20 cellular contexts compared by ENCODE assay signal in genomic region chrX:65837875-65838549, GRCh38.
"Had no signal": no experiment of that assay in that cellular context is flagged by ENCODE, and none has a peak within 500 bp of the region (broad histone marks: within the 10 kb centered on the region; RNA-seq: fewer than 3 reads in every experiment).

No MANE protein-coding gene starts in this region.

- H3K36me3 ChIP-seq: ascending aorta, pancreas, right lobe of liver, vagina had no signal

- H3K27ac Mint-ChIP-seq: activated CD4-positive, alpha-beta T cell treated with anti-CD3 and anti-CD28 coated beads, Interleukin-2, amount 10 ng/mL, durations not matched to agents 24 days and 14 days; activated naive CD4-positive, alpha-beta T cell treated with anti-CD3 and anti-CD28 coated beads for 36 hours; natural killer cell; stimulated activated naive CD8-positive, alpha-beta T cell treated with anti-CD3 and anti-CD28 coated beads, Interleukin-15, Interleukin-2, amounts not matched to agents 100 ng/mL and 50 ng/mL, for 24 hours had no signal

- H3K27me3 Mint-ChIP-seq: stimulated activated naive CD8-positive, alpha-beta T cell treated with anti-CD3 and anti-CD28 coated beads, Interleukin-15, Interleukin-2, amounts not matched to agents 100 ng/mL and 50 ng/mL, for 24 hours had no signal

- H3K27ac ChIP-seq: ascending aorta, foreskin keratinocyte, pancreas, right lobe of liver, vagina had no signal

- H3K4me3 Mint-ChIP-seq: activated CD4-positive, alpha-beta T cell treated with anti-CD3 and anti-CD28 coated beads, Interleukin-2, amount 10 ng/mL, durations not matched to agents 24 days and 14 days; activated naive CD4-positive, alpha-beta T cell treated with anti-CD3 and anti-CD28 coated beads for 36 hours; activated T-cell treated with anti-CD3 and anti-CD28 coated beads, Interleukin-2, amount 50 U/mL, for 4 hours; natural killer cell; stimulated activated naive CD8-positive, alpha-beta T cell treated with anti-CD3 and anti-CD28 coated beads, Interleukin-15, Interleukin-2, amounts not matched to agents 100 ng/mL and 50 ng/mL, for 24 hours had no signal

- ATAC-seq: activated T-cell treated with anti-CD3 and anti-CD28 coated beads, Interleukin-2, amount 50 U/mL, for 4 hours; foreskin keratinocyte; natural killer cell; pancreas had no signal

- H3K9me3 ChIP-seq: pancreas, right lobe of liver, vagina had no signal

- H3K9me3 Mint-ChIP-seq: activated CD4-positive, alpha-beta T cell treated with anti-CD3 and anti-CD28 coated beads, Interleukin-2, amount 10 ng/mL, durations not matched to agents 24 days and 14 days; activated naive CD4-positive, alpha-beta T cell treated with anti-CD3 and anti-CD28 coated beads for 36 hours; activated T-cell treated with anti-CD3 and anti-CD28 coated beads, Interleukin-2, amount 50 U/mL, for 4 hours; natural killer cell; stimulated activated naive CD8-positive, alpha-beta T cell treated with anti-CD3 and anti-CD28 coated beads, Interleukin-15, Interleukin-2, amounts not matched to agents 100 ng/mL and 50 ng/mL, for 24 hours had no signal

- DNase-seq: activated CD4-positive, alpha-beta T cell treated with anti-CD3 and anti-CD28 coated beads, Interleukin-2, amount 10 ng/mL, durations not matched to agents 24 days and 14 days; activated CD8-positive, alpha-beta memory T cell treated with anti-CD3 and anti-CD28 coated beads, Interleukin-2, amount 50 U/mL, for 4 hours; activated naive CD4-positive, alpha-beta T cell treated with anti-CD3 and anti-CD28 coated beads for 36 hours; activated T-cell treated with anti-CD3 and anti-CD28 coated beads, Interleukin-2, amount 50 U/mL, for 4 hours; cerebellar nuclear complex; cortex of kidney; foreskin keratinocyte; glutamatergic neuron; hippocampal formation; natural killer cell; pancreas; right lobe of liver; stimulated activated CD4-positive, alpha-beta T cell treated with anti-CD3 and anti-CD28 coated beads, Interleukin-15, amount 100 ng/mL, for 24 hours; stimulated activated CD4-positive, alpha-beta T cell treated with anti-CD3 and anti-CD28 coated beads, Interleukin-2, amount 100 ng/mL, for 48 hours; T-helper 9 cell; trophoblast cell had no signal

- H3K27me3 ChIP-seq: ascending aorta, foreskin keratinocyte, pancreas, right lobe of liver, vagina had no signal

- H3K4me1 ChIP-seq: ascending aorta, foreskin keratinocyte, pancreas, right lobe of liver, vagina had no signal

- H3K36me3 Mint-ChIP-seq: natural killer cell had no signal

- H3K4me3 ChIP-seq: ascending aorta, lung, pancreas, right lobe of liver, vagina had no signal
